Comparison of ENCODE assay signal across 12 cellular contexts in genomic region chr7:140294454-140294853, GRCh38.
"Had no signal": no experiment of that assay in that cellular context is flagged by ENCODE, and none has a peak within 500 bp of the region (broad histone marks: within the 10 kb centered on the region; RNA-seq: fewer than 3 reads in every experiment).

No MANE protein-coding gene starts in this region.

- DNase-seq: activated CD4-positive, alpha-beta memory T cell treated with anti-CD3 and anti-CD28 coated beads for 36 hours; activated naive CD4-positive, alpha-beta T cell treated with Interleukin-2 at 50 U/mL for 16 hours; activated naive CD8-positive, alpha-beta T cell treated with anti-CD3 and anti-CD28 coated beads, Interleukin-2, amount 50 U/mL, for 24 hours; hypothalamus; retina; stimulated activated CD4-positive, alpha-beta T cell treated with anti-CD3 and anti-CD28 coated beads, Interleukin-4, amount 100 ng/mL, for 4 hours; thyroid gland had no signal

- H3K36me3 ChIP-seq: ascending aorta, esophagus muscularis mucosa, thyroid gland, vagina had no signal

- H3K4me1 ChIP-seq: ascending aorta, esophagus muscularis mucosa, thyroid gland, vagina had no signal

- FAIRE-seq: bronchial epithelial cell had no signal

- H3K27ac ChIP-seq: ascending aorta, esophagus muscularis mucosa, thyroid gland, vagina, VCaP had no signal

- H3K27me3 ChIP-seq: ascending aorta, esophagus muscularis mucosa, thyroid gland, vagina had no signal

- H3K4me3 ChIP-seq: ascending aorta, esophagus muscularis mucosa, thyroid gland, vagina had no signal

- ATAC-seq: activated naive CD8-positive, alpha-beta T cell treated with anti-CD3 and anti-CD28 coated beads, Interleukin-2, amount 50 U/mL, for 24 hours had no signal

- H3K9me3 ChIP-seq: ascending aorta, esophagus muscularis mucosa, thyroid gland, vagina had no signal
